1 cellular context compared by ENCODE assay signal in the genomic region with DNA sequence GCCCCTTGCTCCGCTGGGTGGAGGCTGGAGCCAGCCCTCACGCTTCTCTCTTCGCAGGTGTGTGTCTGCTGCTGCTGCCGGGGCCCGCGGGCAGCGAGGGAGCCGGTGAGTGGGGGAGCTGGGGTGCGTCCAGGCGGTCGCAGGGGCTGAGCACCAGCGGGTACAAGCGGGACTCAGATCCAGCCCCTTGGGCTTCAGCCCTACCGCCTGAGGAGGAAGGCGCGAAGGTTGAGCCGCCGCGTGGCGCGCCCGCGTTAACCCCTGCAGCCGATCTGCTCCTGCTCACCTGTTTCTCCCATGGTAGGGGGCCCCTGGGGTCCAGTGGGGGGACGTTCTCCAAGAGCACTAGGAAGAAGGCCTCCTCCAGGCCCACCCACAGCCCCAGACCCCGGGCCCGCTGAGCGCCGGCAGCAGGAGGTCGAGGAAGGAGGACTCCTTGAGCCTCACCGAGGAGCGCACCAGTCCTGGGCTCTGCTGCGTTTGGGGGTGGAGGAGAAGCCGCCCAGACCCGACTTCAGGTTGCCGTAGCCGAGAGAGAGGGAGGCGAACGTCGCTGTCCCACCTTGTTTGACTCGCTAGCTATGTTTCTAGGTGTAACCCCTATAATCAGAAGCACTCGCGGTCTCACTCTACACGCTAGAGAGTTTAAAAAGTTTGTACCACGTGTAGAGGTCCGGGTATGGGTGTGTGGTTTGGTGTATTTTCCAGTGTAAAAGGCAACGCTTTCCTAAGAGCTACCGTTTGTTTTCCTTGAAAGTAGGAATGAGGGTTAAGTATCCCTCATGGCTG.
TF ChIP-seq lines count a peak whose summit lies in the region.

No MANE protein-coding gene starts in this region.

TF ChIP-seq in HepG2, 621 proteins besides CTCF, POLR2A, EP300 and RAD21 (continued from another document and continues in another):
- TF ChIP-seq THAP9 (CRISPR knock-in tag; IDR thresholded peaks at IDR 0.05; ENCODE audit: borderline replicate concordance) = peak; percentile 35; the same call in 1 of the 2 replicates
- TF ChIP-seq TOPORS (CRISPR knock-in tag; IDR thresholded peaks at IDR 0.05) = no peak
- TF ChIP-seq DNMT1 (CRISPR knock-in tag; IDR thresholded peaks at IDR 0.05) = peak; percentile 40; the same call in 1 of the 2 replicates
- peak; percentile 24; the same call in 1 of the 2 replicates for TF ChIP-seq NRL (CRISPR knock-in tag; IDR thresholded peaks at IDR 0.05; ENCODE audit: borderline replicate concordance)
- 0 out of 2 replicates have a peak, but pooled peaks have one; percentile 8 for TF ChIP-seq ZBTB2 (CRISPR knock-in tag; IDR thresholded peaks at IDR 0.05; ENCODE audit: low read depth)
- TF ChIP-seq, protein P1, sequence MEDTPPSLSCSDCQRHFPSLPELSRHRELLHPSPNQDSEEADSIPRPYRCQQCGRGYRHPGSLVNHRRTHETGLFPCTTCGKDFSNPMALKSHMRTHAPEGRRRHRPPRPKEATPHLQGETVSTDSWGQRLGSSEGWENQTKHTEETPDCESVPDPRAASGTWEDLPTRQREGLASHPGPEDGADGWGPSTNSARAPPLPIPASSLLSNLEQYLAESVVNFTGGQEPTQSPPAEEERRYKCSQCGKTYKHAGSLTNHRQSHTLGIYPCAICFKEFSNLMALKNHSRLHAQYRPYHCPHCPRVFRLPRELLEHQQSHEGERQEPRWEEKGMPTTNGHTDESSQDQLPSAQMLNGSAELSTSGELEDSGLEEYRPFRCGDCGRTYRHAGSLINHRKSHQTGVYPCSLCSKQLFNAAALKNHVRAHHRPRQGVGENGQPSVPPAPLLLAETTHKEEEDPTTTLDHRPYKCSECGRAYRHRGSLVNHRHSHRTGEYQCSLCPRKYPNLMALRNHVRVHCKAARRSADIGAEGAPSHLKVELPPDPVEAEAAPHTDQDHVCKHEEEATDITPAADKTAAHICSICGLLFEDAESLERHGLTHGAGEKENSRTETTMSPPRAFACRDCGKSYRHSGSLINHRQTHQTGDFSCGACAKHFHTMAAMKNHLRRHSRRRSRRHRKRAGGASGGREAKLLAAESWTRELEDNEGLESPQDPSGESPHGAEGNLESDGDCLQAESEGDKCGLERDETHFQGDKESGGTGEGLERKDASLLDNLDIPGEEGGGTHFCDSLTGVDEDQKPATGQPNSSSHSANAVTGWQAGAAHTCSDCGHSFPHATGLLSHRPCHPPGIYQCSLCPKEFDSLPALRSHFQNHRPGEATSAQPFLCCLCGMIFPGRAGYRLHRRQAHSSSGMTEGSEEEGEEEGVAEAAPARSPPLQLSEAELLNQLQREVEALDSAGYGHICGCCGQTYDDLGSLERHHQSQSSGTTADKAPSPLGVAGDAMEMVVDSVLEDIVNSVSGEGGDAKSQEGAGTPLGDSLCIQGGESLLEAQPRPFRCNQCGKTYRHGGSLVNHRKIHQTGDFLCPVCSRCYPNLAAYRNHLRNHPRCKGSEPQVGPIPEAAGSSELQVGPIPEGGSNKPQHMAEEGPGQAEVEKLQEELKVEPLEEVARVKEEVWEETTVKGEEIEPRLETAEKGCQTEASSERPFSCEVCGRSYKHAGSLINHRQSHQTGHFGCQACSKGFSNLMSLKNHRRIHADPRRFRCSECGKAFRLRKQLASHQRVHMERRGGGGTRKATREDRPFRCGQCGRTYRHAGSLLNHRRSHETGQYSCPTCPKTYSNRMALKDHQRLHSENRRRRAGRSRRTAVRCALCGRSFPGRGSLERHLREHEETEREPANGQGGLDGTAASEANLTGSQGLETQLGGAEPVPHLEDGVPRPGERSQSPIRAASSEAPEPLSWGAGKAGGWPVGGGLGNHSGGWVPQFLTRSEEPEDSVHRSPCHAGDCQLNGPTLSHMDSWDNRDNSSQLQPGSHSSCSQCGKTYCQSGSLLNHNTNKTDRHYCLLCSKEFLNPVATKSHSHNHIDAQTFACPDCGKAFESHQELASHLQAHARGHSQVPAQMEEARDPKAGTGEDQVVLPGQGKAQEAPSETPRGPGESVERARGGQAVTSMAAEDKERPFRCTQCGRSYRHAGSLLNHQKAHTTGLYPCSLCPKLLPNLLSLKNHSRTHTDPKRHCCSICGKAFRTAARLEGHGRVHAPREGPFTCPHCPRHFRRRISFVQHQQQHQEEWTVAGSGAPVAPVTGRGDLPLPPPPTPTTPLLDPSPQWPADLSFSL (CRISPR knock-in tag; IDR thresholded peaks at IDR 0.05) = peak; percentile 61; the same call in 1 of the 2 replicates
- no peak for TF ChIP-seq TERF1 (CRISPR knock-in tag; IDR thresholded peaks at IDR 0.05)
- TF ChIP-seq SALL2 (CRISPR knock-in tag; IDR thresholded peaks at IDR 0.05) = 0 out of 2 replicates have a peak, but pooled peaks have one; percentile 6
- TF ChIP-seq, protein P2, sequence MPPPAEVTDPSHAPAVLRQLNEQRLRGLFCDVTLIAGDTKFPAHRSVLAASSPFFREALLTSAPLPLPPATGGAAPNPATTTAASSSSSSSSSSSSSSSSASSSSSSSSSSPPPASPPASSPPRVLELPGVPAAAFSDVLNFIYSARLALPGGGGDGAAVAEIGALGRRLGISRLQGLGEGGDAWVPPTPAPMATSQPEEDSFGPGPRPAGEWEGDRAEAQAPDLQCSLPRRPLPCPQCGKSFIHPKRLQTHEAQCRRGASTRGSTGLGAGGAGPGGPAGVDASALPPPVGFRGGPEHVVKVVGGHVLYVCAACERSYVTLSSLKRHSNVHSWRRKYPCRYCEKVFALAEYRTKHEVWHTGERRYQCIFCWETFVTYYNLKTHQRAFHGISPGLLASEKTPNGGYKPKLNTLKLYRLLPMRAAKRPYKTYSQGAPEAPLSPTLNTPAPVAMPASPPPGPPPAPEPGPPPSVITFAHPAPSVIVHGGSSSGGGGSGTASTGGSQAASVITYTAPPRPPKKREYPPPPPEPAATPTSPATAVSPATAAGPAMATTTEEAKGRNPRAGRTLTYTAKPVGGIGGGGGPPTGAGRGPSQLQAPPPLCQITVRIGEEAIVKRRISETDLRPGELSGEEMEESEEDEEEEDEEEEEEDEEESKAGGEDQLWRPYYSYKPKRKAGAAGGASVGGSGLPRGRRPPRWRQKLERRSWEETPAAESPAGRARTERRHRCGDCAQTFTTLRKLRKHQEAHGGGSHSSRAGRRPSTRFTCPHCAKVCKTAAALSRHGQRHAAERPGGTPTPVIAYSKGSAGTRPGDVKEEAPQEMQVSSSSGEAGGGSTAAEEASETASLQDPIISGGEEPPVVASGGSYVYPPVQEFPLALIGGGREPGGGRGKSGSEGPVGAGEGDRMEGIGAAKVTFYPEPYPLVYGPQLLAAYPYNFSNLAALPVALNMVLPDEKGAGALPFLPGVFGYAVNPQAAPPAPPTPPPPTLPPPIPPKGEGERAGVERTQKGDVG (CRISPR knock-in tag; IDR thresholded peaks at IDR 0.05; ENCODE audit: borderline replicate concordance) = peak; percentile 86; the same call in 1 of the 2 replicates
- TF ChIP-seq, protein P3, sequence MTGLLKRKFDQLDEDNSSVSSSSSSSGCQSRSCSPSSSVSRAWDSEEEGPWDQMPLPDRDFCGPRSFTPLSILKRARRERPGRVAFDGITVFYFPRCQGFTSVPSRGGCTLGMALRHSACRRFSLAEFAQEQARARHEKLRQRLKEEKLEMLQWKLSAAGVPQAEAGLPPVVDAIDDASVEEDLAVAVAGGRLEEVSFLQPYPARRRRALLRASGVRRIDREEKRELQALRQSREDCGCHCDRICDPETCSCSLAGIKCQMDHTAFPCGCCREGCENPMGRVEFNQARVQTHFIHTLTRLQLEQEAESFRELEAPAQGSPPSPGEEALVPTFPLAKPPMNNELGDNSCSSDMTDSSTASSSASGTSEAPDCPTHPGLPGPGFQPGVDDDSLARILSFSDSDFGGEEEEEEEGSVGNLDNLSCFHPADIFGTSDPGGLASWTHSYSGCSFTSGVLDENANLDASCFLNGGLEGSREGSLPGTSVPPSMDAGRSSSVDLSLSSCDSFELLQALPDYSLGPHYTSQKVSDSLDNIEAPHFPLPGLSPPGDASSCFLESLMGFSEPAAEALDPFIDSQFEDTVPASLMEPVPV (CRISPR knock-in tag; IDR thresholded peaks at IDR 0.05) = peak; percentile 51; the same call in 1 of the 2 replicates
- 0 out of 2 replicates have a peak, but pooled peaks have one; percentile 59 for TF ChIP-seq ZHX1 (CRISPR knock-in tag; IDR thresholded peaks at IDR 0.05; ENCODE audit: low read depth)
- 0 out of 2 replicates have a peak, but pooled peaks have one; percentile 39 for TF ChIP-seq SP4 (CRISPR knock-in tag; IDR thresholded peaks at IDR 0.05)
- TF ChIP-seq SP2 (CRISPR knock-in tag; IDR thresholded peaks at IDR 0.05) = 0 out of 2 replicates have a peak, but pooled peaks have one; percentile 2
- TF ChIP-seq WIZ (CRISPR knock-in tag; IDR thresholded peaks at IDR 0.05) = peak; percentile 81
- TF ChIP-seq FOSL2 (CRISPR knock-in tag; IDR thresholded peaks at IDR 0.05) = peak; percentile 4; the same call in 1 of the 2 replicates
- TF ChIP-seq ZNF883 (CRISPR knock-in tag; IDR thresholded peaks at IDR 0.05; ENCODE audit: not compliant biosample characterization) = no peak
- TF ChIP-seq ZC3H13 (CRISPR knock-in tag; IDR thresholded peaks at IDR 0.05) = 0 out of 2 replicates have a peak, but pooled peaks have one; percentile 35
- TF ChIP-seq HNRNPL (IDR thresholded peaks at IDR 0.05; ENCODE audit: low read depth, low read length) = 0 out of 2 replicates have a peak, but pooled peaks have one; percentile 17
- TF ChIP-seq MTERF4 (CRISPR knock-in tag; IDR thresholded peaks at IDR 0.05) = 0 out of 2 replicates have a peak, but pooled peaks have one; percentile 23
- peak; percentile 7; the same call in 1 of the 2 replicates for TF ChIP-seq KDM3A (CRISPR knock-in tag; IDR thresholded peaks at IDR 0.05; ENCODE audit: low read depth)
- TF ChIP-seq AGO2 (optimal IDR thresholded peaks at IDR 0.05; ENCODE audit: low read depth, low read length) = peak; percentile 82
- peak; percentile 3; the same call in 1 of the 2 replicates for TF ChIP-seq SNAI1 (CRISPR knock-in tag; IDR thresholded peaks at IDR 0.05; ENCODE audit: borderline replicate concordance)
- TF ChIP-seq AKAP8 (CRISPR knock-in tag; IDR thresholded peaks at IDR 0.05) = 0 out of 2 replicates have a peak, but pooled peaks have one; percentile 14
- 0 out of 2 replicates have a peak, but pooled peaks have one; percentile 43 for TF ChIP-seq ZNF253 (CRISPR knock-in tag; IDR thresholded peaks at IDR 0.05; ENCODE audit: borderline replicate concordance)
- TF ChIP-seq FOXC1 (CRISPR knock-in tag; IDR thresholded peaks at IDR 0.05; ENCODE audit: borderline replicate concordance) = peak; percentile 90; the same call in 1 of the 2 replicates
- 0 out of 3 replicates have a peak, but pooled peaks have one; percentile 31 for TF ChIP-seq MXI1 (IDR thresholded peaks at IDR 0.05; ENCODE audit: borderline replicate concordance, low read depth, low read length)
